In the genomic region with DNA sequence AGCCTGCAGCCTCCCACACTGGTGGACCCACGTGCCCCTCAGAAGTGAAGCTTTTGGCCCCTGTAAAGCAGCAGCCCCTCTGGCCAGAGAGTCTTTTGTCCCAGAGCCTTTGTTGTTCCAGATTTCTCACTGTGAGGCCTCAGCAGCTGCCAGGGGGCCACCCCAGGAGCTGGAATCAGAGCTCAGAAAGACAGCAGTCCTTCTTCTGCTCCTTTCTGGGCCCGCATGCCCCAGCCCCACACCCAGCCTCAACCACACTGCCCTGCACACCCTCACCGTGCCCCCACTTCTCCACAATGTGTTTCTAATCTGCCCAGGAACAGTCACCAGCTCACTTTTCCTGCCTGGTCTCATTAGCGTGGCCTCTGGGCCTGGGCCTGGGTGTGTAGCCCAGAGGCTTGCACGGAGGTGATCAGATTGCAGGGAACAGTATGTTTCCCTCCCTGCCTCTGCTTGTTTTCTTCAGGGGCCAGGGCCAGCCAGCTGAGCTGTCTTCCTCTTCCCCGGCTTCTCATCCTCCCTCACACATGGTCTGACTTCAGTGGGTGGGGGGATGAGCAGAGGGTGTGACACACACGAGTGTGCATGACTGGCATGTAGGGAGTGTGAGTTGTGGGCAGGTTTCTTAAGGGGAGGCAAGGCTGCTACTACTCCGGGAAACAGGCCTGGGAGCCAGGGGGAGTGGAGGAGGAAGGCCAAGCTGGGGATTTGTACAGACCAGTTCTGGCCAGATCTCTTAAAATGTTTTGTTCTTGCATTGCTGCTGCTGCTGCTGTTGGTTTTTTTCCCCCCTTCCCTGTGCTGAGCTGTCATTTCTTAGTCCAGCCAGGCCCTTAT, we compare ENCODE assay signal across 8 cellular contexts.
DNase-seq lines count a peak whose midpoint lies in the region; ATAC-seq and TF ChIP-seq lines count a peak whose summit lies in the region.

No MANE protein-coding gene starts in this region.

- no peak overlapping the region for H3K27ac Mint-ChIP-seq in stimulated activated naive B cell treated with anti-CD40 and anti-IgM and Interleukin-4, amounts not matched to agents 10 μg/mL and 1 μg/mL and 100 μg/mL, for 72 hours

- H3K4me3 Mint-ChIP-seq in stimulated activated naive B cell treated with anti-CD40 and anti-IgM and Interleukin-4, amounts not matched to agents 10 μg/mL and 1 μg/mL and 100 μg/mL, for 72 hours: no peak overlapping the region

- no peaks in the 10 kb centered on the region for H3K9me3 ChIP-seq in ascending aorta

- DNase-seq in NCI-H510A treated with DMSO at 0.1 percent for 48 hours (lab: John Stamatoyannopoulos, UW) (peak; percentile 38), NCI-H510A (lab: John Stamatoyannopoulos, UW) (no peak), ascending aorta (ENCODE audit: low spot score in 2 of 2) (peak; percentile 75 to 88), hippocampal formation (lab: John Stamatoyannopoulos, UW) (peak; percentile 70 to 90), skeletal muscle cell (ENCODE audit: low read depth) (peak; percentile 99), cortex of kidney (lab: John Stamatoyannopoulos, UW) (no peak)
- DNase-seq in stimulated activated naive B cell treated with anti-CD40 and anti-IgM and Interleukin-4, amounts not matched to agents 10 μg/mL and 1 μg/mL and 100 μg/mL, for 72 hours: no peak
- DNase-seq in activated CD4-positive, CD25-positive, alpha-beta regulatory T cell (lab: John Stamatoyannopoulos, UW): no peak

- intact Hi-C loops in ascending aorta (cut with DNase I): loop anchor here (1.0 to 5.0 kb wide), 6 partner anchors 53 to 252 kb away; no protein-coding TSS in a partner anchor

- peaks cover 9 to 10% of the 10 kb centered on the region in 2 donors for H3K4me1 Mint-ChIP-seq in stimulated activated naive B cell treated with anti-CD40 and anti-IgM and Interleukin-4, amounts not matched to agents 10 μg/mL and 1 μg/mL and 100 μg/mL, for 72 hours

- no peak overlapping the region for H3K4me3 ChIP-seq in ascending aorta
- H3K4me3 ChIP-seq in skeletal muscle cell (ENCODE audit: low read depth, low read length): no peak overlapping the region

- H3K27me3 ChIP-seq in ascending aorta: no peaks in the 10 kb centered on the region

- TF ChIP-seq CTCF in ascending aorta (IDR thresholded peaks at IDR 0.05): no peak

- H3K9me3 Mint-ChIP-seq in stimulated activated naive B cell treated with anti-CD40 and anti-IgM and Interleukin-4, amounts not matched to agents 10 μg/mL and 1 μg/mL and 100 μg/mL, for 72 hours: no peaks in the 10 kb centered on the region

- H3K27ac ChIP-seq in ascending aorta: peak overlapping the region; percentile 79 to 91

- peaks cover 5 to 27% of the 10 kb centered on the region in 2 donors for H3K4me1 ChIP-seq in ascending aorta

- no peak for ATAC-seq in stimulated activated naive B cell treated with anti-CD40 and anti-IgM and Interleukin-4, amounts not matched to agents 10 μg/mL and 1 μg/mL and 100 μg/mL, for 72 hours (replicated peaks)

- H3K36me3 Mint-ChIP-seq in stimulated activated naive B cell treated with anti-CD40 and anti-IgM and Interleukin-4, amounts not matched to agents 10 μg/mL and 1 μg/mL and 100 μg/mL, for 72 hours: no peaks in the 10 kb centered on the region

- peaks cover 20 to 30% of the 10 kb centered on the region in 2 donors for H3K27me3 Mint-ChIP-seq in stimulated activated naive B cell treated with anti-CD40 and anti-IgM and Interleukin-4, amounts not matched to agents 10 μg/mL and 1 μg/mL and 100 μg/mL, for 72 hours

- no peaks in the 10 kb centered on the region for H3K36me3 ChIP-seq in ascending aorta

Comparison
In these comparisons a context has a peak if more than half of its experiments do, and no peak if none do; other contexts are left out.
1. DNase-seq: peak in NCI-H510A treated with DMSO at 0.1 percent for 48 hours (single experiment), ascending aorta (2 of 2), hippocampal formation (2 of 2) and skeletal muscle cell (single experiment); none in NCI-H510A (single experiment), cortex of kidney (single experiment), stimulated activated naive B cell treated with anti-CD40 and anti-IgM and Interleukin-4, amounts not matched to agents 10 μg/mL and 1 μg/mL and 100 μg/mL, for 72 hours (single experiment) and activated CD4-positive, CD25-positive, alpha-beta regulatory T cell (0 of 4).